Comparison of ENCODE assay signal across 18 cellular contexts in the genomic region with DNA sequence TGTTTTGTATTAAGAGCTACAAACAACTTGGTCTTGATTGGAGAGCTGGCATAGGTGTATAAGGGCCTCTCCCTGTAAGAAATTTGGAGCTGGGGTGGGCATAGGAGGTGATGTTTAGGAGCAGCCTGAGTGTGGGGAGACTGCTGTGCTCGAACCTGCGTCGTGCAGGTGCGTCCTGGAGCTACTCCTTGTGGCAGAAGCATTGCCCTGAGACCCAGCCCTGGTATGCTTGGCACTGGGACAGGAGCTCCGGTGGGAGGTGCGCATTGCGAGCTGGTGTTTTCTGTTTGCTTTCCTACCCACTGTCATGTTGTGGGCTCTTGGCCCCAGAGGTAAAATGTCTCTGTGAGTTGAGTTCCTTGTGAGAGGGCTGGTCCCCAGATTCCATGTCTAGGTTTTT. TPM values are rescaled to one million over a fixed set of nuclear protein-coding genes. Genes with fewer than 3 reads are reported as not detected.
DNase-seq lines count a peak whose midpoint lies in the region; ATAC-seq lines count a peak whose summit lies in the region.
"Had no signal": no experiment of that assay in that cellular context is flagged by ENCODE, and none has a peak within 500 bp of the region (broad histone marks: within the 10 kb centered on the region; RNA-seq: fewer than 3 reads in every experiment).

No MANE protein-coding gene starts in this region.

- H2BK12ac ChIP-seq in neuronal stem cell (ENCODE audit: low read length): no peak overlapping the region

- H4K91ac ChIP-seq in neuronal stem cell (ENCODE audit: low read depth, low read length, poor library complexity): peak overlapping the region; percentile 68

- H2BK120ac ChIP-seq in neuronal stem cell (ENCODE audit: low read depth, low read length): no peak overlapping the region

- H3K79me1 ChIP-seq in neuronal stem cell (ENCODE audit: low read depth, low read length): peaks cover 12% of the 10 kb centered on the region

- peak overlapping the region; percentile 83 for H2AK5ac ChIP-seq in neuronal stem cell (ENCODE audit: low read depth, low read length)

- no peaks in the 10 kb centered on the region for H3K27me3 Mint-ChIP-seq in activated naive CD8-positive, alpha-beta T cell treated with anti-CD3 and anti-CD28 coated beads for 36 hours
- no peaks in the 10 kb centered on the region for H3K27me3 Mint-ChIP-seq in activated naive CD8-positive, alpha-beta T cell treated with anti-CD3 and anti-CD28 coated beads, Interleukin-2, amount 50 U/mL, for 24 hours
- no peaks in the 10 kb centered on the region for H3K27me3 Mint-ChIP-seq in effector memory CD8-positive, alpha-beta T cell
- H3K27me3 Mint-ChIP-seq: IgD-negative memory B cell; stimulated activated naive CD8-positive, alpha-beta T cell treated with anti-CD3 and anti-CD28 coated beads, Interleukin-15, amount 100 ng/mL, for 72 hours had no signal

- no peak overlapping the region for H2BK5ac ChIP-seq in neuronal stem cell (ENCODE audit: low read length)

- H3K9ac ChIP-seq in neuronal stem cell (ENCODE audit: low read depth, low read length, poor library complexity): no peak overlapping the region
- H3K9ac ChIP-seq: BLaER1 had no signal

- H3K27ac ChIP-seq in neuronal stem cell (replicated peaks; ENCODE audit: low read length): peak overlapping the region; percentile 77
- H3K27ac ChIP-seq: BLaER1, neutrophil had no signal

- H3K9me3 Mint-ChIP-seq in activated naive CD8-positive, alpha-beta T cell treated with anti-CD3 and anti-CD28 coated beads for 36 hours: peaks cover 2% of the 10 kb centered on the region
- no peaks in the 10 kb centered on the region for H3K9me3 Mint-ChIP-seq in activated naive CD8-positive, alpha-beta T cell treated with anti-CD3 and anti-CD28 coated beads, Interleukin-2, amount 50 U/mL, for 24 hours
- H3K9me3 Mint-ChIP-seq in effector memory CD8-positive, alpha-beta T cell: no peaks in the 10 kb centered on the region
- H3K9me3 Mint-ChIP-seq: IgD-negative memory B cell; stimulated activated naive CD8-positive, alpha-beta T cell treated with anti-CD3 and anti-CD28 coated beads, Interleukin-15, amount 100 ng/mL, for 72 hours had no signal

- H3K27me3 ChIP-seq in neuronal stem cell (ENCODE audit: control insufficient read depth in 3 of 3, insufficient read depth in 3 of 3, low read depth in 1 of 3, low read length in 3 of 3): no peaks in the 10 kb centered on the region
- H3K27me3 ChIP-seq: BLaER1, neutrophil had no signal

- ATAC-seq in activated naive CD8-positive, alpha-beta T cell treated with anti-CD3 and anti-CD28 coated beads, Interleukin-2, amount 50 U/mL, for 24 hours: no peak
- ATAC-seq in effector memory CD8-positive, alpha-beta T cell (replicated peaks): no peak
- ATAC-seq in HG02840 (IDR thresholded peaks at IDR 0.05; ENCODE audit: low FRiP score, unreplicated experiment): no peak
- ATAC-seq: Right ventricle myocardium inferior; stimulated activated naive CD8-positive, alpha-beta T cell treated with anti-CD3 and anti-CD28 coated beads, Interleukin-15, amount 100 ng/mL, for 72 hours had no signal

- H3K36me3 ChIP-seq in neuronal stem cell (replicated peaks in 1 of 2; ENCODE audit: control insufficient read depth in 2 of 2, insufficient read depth in 2 of 2, low read length in 2 of 2): peaks cover 4 to 25% of the 10 kb centered on the region in 2 donors

- H3K4me3 ChIP-seq in neuronal stem cell (ENCODE audit: low read length in 2 of 2): no peak overlapping the region
- H3K4me3 ChIP-seq: BLaER1 had no signal

- H3K27ac Mint-ChIP-seq in activated naive CD8-positive, alpha-beta T cell treated with anti-CD3 and anti-CD28 coated beads for 36 hours: peak overlapping the region; percentile 8
- no peak overlapping the region for H3K27ac Mint-ChIP-seq in activated naive CD8-positive, alpha-beta T cell treated with anti-CD3 and anti-CD28 coated beads, Interleukin-2, amount 50 U/mL, for 24 hours
- peak overlapping the region; percentile 32 to 74 for H3K27ac Mint-ChIP-seq in effector memory CD8-positive, alpha-beta T cell
- H3K27ac Mint-ChIP-seq: stimulated activated naive CD8-positive, alpha-beta T cell treated with anti-CD3 and anti-CD28 coated beads, Interleukin-15, amount 100 ng/mL, for 72 hours had no signal

- no CpG with 5 or more reads among the region's 7 CpGs for WGBS in neuronal stem cell (ENCODE audit: extremely low coverage in 2 of 2, insufficient read length in 2 of 2, insufficient replicate concordance in 1 of 2), 2 donors

- H3K4me1 ChIP-seq in neuronal stem cell (ENCODE audit: control insufficient read depth in 2 of 2, insufficient read depth in 1 of 2, low read depth in 1 of 2, low read length in 2 of 2): peaks cover 29 to 31% of the 10 kb centered on the region in 2 donors

- peaks cover 40% of the 10 kb centered on the region for H3K4me1 Mint-ChIP-seq in activated naive CD8-positive, alpha-beta T cell treated with anti-CD3 and anti-CD28 coated beads for 36 hours
- H3K4me1 Mint-ChIP-seq in activated naive CD8-positive, alpha-beta T cell treated with anti-CD3 and anti-CD28 coated beads, Interleukin-2, amount 50 U/mL, for 24 hours: peaks cover 44% of the 10 kb centered on the region
- H3K4me1 Mint-ChIP-seq in effector memory CD8-positive, alpha-beta T cell (ENCODE audit: low read depth in 2 of 2): peaks cover 28 to 29% of the 10 kb centered on the region in 2 donors

- no peak overlapping the region for H3K4me3 Mint-ChIP-seq in activated naive CD8-positive, alpha-beta T cell treated with anti-CD3 and anti-CD28 coated beads for 36 hours
- no peak overlapping the region for H3K4me3 Mint-ChIP-seq in activated naive CD8-positive, alpha-beta T cell treated with anti-CD3 and anti-CD28 coated beads, Interleukin-2, amount 50 U/mL, for 24 hours
- no peak overlapping the region for H3K4me3 Mint-ChIP-seq in effector memory CD8-positive, alpha-beta T cell
- H3K4me3 Mint-ChIP-seq: stimulated activated naive CD8-positive, alpha-beta T cell treated with anti-CD3 and anti-CD28 coated beads, Interleukin-15, amount 100 ng/mL, for 72 hours had no signal

- no peaks in the 10 kb centered on the region for H3K9me3 ChIP-seq in neuronal stem cell (replicated peaks in 1 of 2; ENCODE audit: control insufficient read depth in 2 of 2, insufficient read depth in 1 of 2, low read depth in 1 of 2, low read length in 2 of 2)
- H3K9me3 ChIP-seq: BLaER1, neutrophil had no signal

- H3K36me3 Mint-ChIP-seq in activated naive CD8-positive, alpha-beta T cell treated with anti-CD3 and anti-CD28 coated beads for 36 hours: peaks cover 19% of the 10 kb centered on the region
- peaks cover 22% of the 10 kb centered on the region for H3K36me3 Mint-ChIP-seq in activated naive CD8-positive, alpha-beta T cell treated with anti-CD3 and anti-CD28 coated beads, Interleukin-2, amount 50 U/mL, for 24 hours (ENCODE audit: low read depth)
- H3K36me3 Mint-ChIP-seq in effector memory CD8-positive, alpha-beta T cell (ENCODE audit: insufficient read depth): peaks cover 26% of the 10 kb centered on the region

- no peak overlapping the region for H2AFZ ChIP-seq in neuronal stem cell (ENCODE audit: low read length)

- H3K4ac ChIP-seq in neuronal stem cell (ENCODE audit: low read length): no peak overlapping the region

- DNase-seq in activated naive CD8-positive, alpha-beta T cell treated with anti-CD3 and anti-CD28 coated beads for 36 hours: no peak
- no peak for DNase-seq in activated naive CD8-positive, alpha-beta T cell treated with anti-CD3 and anti-CD28 coated beads, Interleukin-2, amount 50 U/mL, for 24 hours
- DNase-seq in effector memory CD8-positive, alpha-beta T cell: no peak
- DNase-seq in neuronal stem cell (ENCODE audit: low spot score) (no peak), inferior parietal cortex (ENCODE audit: extremely low spot score) (no peak), MV-4-11 (lab: John Stamatoyannopoulos, UW) (no peak)
- DNase-seq in stimulated activated naive CD4-positive, alpha-beta T cell treated with Interleukin-2 at 50 U/mL for 16 hours (lab: John Stamatoyannopoulos, UW): no peak
- DNase-seq: activated CD4-positive, alpha-beta T cell treated with anti-CD3 and anti-CD28 coated beads, Interleukin-2, amount 50 U/mL, for 1 hour; activated CD8-positive, alpha-beta memory T cell treated with anti-CD3 and anti-CD28 coated beads, Interleukin-2, amount 50 U/mL, for 48 hours; activated gamma-delta T cell; left cardiac atrium; NCI-H2029 treated with DMSO at 0.1 percent for 48 hours; stimulated activated naive CD8-positive, alpha-beta T cell treated with anti-CD3 and anti-CD28 coated beads, Interleukin-15, amount 100 ng/mL, for 72 hours had no signal

- peak overlapping the region; percentile 63 for H2BK15ac ChIP-seq in neuronal stem cell (ENCODE audit: low read length)

- no peak overlapping the region for H3K23ac ChIP-seq in neuronal stem cell (ENCODE audit: low read depth, low read length, poor library complexity)

- H3K4me2 ChIP-seq in neuronal stem cell (ENCODE audit: insufficient read depth, low read length, poor library complexity, severe bottlenecking): no peak overlapping the region

- no peak overlapping the region for H3K14ac ChIP-seq in neuronal stem cell (ENCODE audit: low read length)

- no peak overlapping the region for H4K8ac ChIP-seq in neuronal stem cell (ENCODE audit: low read depth, low read length)

- H3K18ac ChIP-seq in neuronal stem cell (ENCODE audit: low read length): peak overlapping the region; percentile 84

RNA-seq across cellular contexts. Expression of a gene that starts 46.4 kb away (rescaled TPM):
- total RNA-seq in activated naive CD8-positive, alpha-beta T cell treated with anti-CD3 and anti-CD28 coated beads for 36 hours: 10 to 100 TPM; 65.9 to 66.3 TPM
- polyA plus RNA-seq in neuronal stem cell (2013, experiment 1 of 2): 50.1 TPM
- 50.3 TPM for polyA plus RNA-seq in neuronal stem cell (2013, experiment 2 of 2)

RNA-seq across cellular contexts. Expression of a gene that starts 59.7 kb away (rescaled TPM):
- 10 to 100 TPM; 28.6 to 29.3 TPM for total RNA-seq in activated naive CD8-positive, alpha-beta T cell treated with anti-CD3 and anti-CD28 coated beads for 36 hours
- 28.6 TPM for polyA plus RNA-seq in neuronal stem cell (2013, experiment 1 of 2)
- 28.4 TPM for polyA plus RNA-seq in neuronal stem cell (2013, experiment 2 of 2)
